ENCODE assay signal across 22 cellular contexts in the genomic region with DNA sequence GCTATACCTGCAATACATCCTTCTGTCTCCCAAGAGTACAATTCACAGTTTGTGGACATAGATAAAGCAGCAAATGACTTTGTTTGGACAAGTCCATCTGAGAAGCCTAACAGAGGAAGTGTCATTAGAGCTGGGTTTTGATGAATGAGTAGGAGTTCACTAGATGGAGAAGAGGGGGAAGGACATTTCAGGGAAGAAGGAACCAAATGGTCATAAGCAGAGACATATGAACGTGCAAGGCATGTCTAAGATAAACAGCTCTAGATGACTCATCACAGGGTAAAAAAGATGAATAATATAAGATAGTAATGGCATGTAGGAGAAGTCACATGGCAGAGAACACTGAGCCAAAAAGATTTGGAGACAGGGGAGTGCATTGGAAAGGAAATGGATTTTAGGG. TPM values are rescaled to one million over a fixed set of nuclear protein-coding genes. Genes with fewer than 3 reads are reported as not detected.
DNase-seq lines count a peak whose midpoint lies in the region; ATAC-seq and TF ChIP-seq lines count a peak whose summit lies in the region.
"Had no signal": no experiment of that assay in that cellular context is flagged by ENCODE, and none has a peak within 500 bp of the region (broad histone marks: within the 10 kb centered on the region; RNA-seq: fewer than 3 reads in every experiment).

No MANE protein-coding gene starts in this region.

- intact Hi-C loops in A673 (cut with micrococcal nuclease; ENCODE audit: unreplicated experiment): no loop called here

- H3K4me3 ChIP-seq in astrocyte of the spinal cord (ENCODE audit: low read depth, low read length) (no peak overlapping the region), A673 (ENCODE audit: low read depth, low read length, poor library complexity, severe bottlenecking) (no peak overlapping the region)
- H3K4me3 ChIP-seq: gastroesophageal sphincter, left ventricle myocardium inferior, pancreas had no signal

- DNase-seq in AG20443 (ENCODE audit: low spot score) (peak; percentile 43), HT1080 (ENCODE audit: low read depth) (peak; percentile 69), astrocyte of the spinal cord (ENCODE audit: low read depth, low spot score) (peak; percentile 19), iris pigment epithelial cell (ENCODE audit: low read depth) (peak; percentile 11), A673 (ENCODE audit: low spot score) (no peak)
- DNase-seq in stimulated activated CD8-positive, alpha-beta memory T cell treated with anti-CD3 and anti-CD28 coated beads, Interleukin-4, amount 100 ng/mL, for 48 hours: no peak
- DNase-seq: activated B cell treated with CpG ODN at 0.5 μM for 24 hours; activated naive CD8-positive, alpha-beta T cell treated with anti-CD3 and anti-CD28 coated beads, Interleukin-2, amount 50 U/mL, for 24 hours; C1 segment of cervical spinal cord; left ventricle myocardium inferior; NCI-H1694; NCI-H226; pancreas; substantia nigra had no signal

- no peaks in the 10 kb centered on the region for H3K9me3 ChIP-seq in A673 (ENCODE audit: low read depth, low read length, poor library complexity, severe bottlenecking)
- H3K9me3 ChIP-seq: gastroesophageal sphincter, left ventricle myocardium inferior, pancreas had no signal

- CTCF ChIA-PET in A673 (lab: Charles Lee): no interaction called here

- POLR2A ChIA-PET in A673 (lab: Charles Lee; ENCODE audit: low non-redundant PET): no interaction called here

- in situ Hi-C loops in astrocyte of the spinal cord (cut with HindIII; ENCODE audit: low sequenced_read_pairs): no loop called here

- no peak for ATAC-seq in GM19395 (IDR thresholded peaks at IDR 0.05; ENCODE audit: unreplicated experiment)
- no peak for ATAC-seq in GM21423 (IDR thresholded peaks at IDR 0.05; ENCODE audit: unreplicated experiment)
- ATAC-seq: activated naive CD8-positive, alpha-beta T cell treated with anti-CD3 and anti-CD28 coated beads, Interleukin-2, amount 50 U/mL, for 24 hours; gastroesophageal sphincter; pancreas; sciatic nerve had no signal

- BruUV-seq in A673 (replicated peaks; lab: Mats Ljungman, UMichigan): no TSS peak

- H3K27me3 ChIP-seq in A673 (replicated peaks; ENCODE audit: insufficient read depth, low read depth, low read length, poor library complexity): no peaks in the 10 kb centered on the region
- H3K27me3 ChIP-seq: pancreas had no signal

- H3K27ac ChIP-seq in A673 (ENCODE audit: low read depth, low read length, poor library complexity, severe bottlenecking): no peak overlapping the region
- H3K27ac ChIP-seq: gastroesophageal sphincter, left ventricle myocardium inferior, pancreas had no signal

- no peaks in the 10 kb centered on the region for H3K36me3 ChIP-seq in A673 (ENCODE audit: insufficient read depth, low read length, poor library complexity, severe bottlenecking)
- H3K36me3 ChIP-seq: gastroesophageal sphincter, left ventricle myocardium inferior, pancreas had no signal

- H3K4me1 ChIP-seq in A673 (ENCODE audit: insufficient read depth, low read length, poor library complexity, severe bottlenecking): no peaks in the 10 kb centered on the region
- H3K4me1 ChIP-seq: gastroesophageal sphincter, left ventricle myocardium inferior, pancreas had no signal

- TF ChIP-seq CTCF in astrocyte of the spinal cord (IDR thresholded peaks at IDR 0.05; ENCODE audit: low read depth, low read length) (no peak), A673 (conservative IDR thresholded peaks at IDR 0.05; ENCODE audit: low read depth, low read length) (no peak)

RNA-seq across cellular contexts. Expression of gene HMGB4, which starts 54.5 kb away (rescaled TPM):
- not detected in 2 replicates for total RNA-seq in HT1080 (2014; rRNA removed; shearing (Covaris generic))
- polyA plus RNA-seq in HT1080 (2015; cell fraction: cytosol; rRNA removed): not detected in 2 replicates
- not detected in 2 replicates for polyA plus RNA-seq in HT1080 (2015; cell fraction: nucleus; rRNA removed)
- total RNA-seq in A673 (2021): not detected in 2 replicates
- total RNA-seq: activated B cell treated with CpG ODN at 0.5 μM for 24 hours; activated CD8-positive, alpha-beta memory T cell treated with anti-CD3 and anti-CD28 coated beads for 36 hours; activated T-helper 1 cell treated with anti-CD3 and anti-CD28 coated beads, Interleukin-12 subunit alpha, Interleukin-12 subunit beta, Interleukin-2, Interleukin-4 antibody, amounts not matched to agents 30 ng/mL and 10 ng/mL and 1 ng/mL, durations not matched to agents 14 hours and 24 hours and 36 hours; cerebellum; gastroesophageal sphincter; left ventricle myocardium inferior; pancreas; sciatic nerve; T-helper 1 cell treated with Interleukin-12 subunit alpha and Interleukin-12 subunit beta and Interleukin-4 antibody, amounts not matched to agents 30 ng/mL and 1 ng/mL, for 36 hours had no signal
- polyA plus RNA-seq: pancreas had no signal

Comparison
In these comparisons a context has a peak if more than half of its experiments do, and no peak if none do; other contexts are left out.
1. DNase-seq: peak in AG20443 (single experiment), HT1080 (single experiment), astrocyte of the spinal cord (single experiment) and iris pigment epithelial cell (single experiment); none in A673 (single experiment) and stimulated activated CD8-positive, alpha-beta memory T cell treated with anti-CD3 and anti-CD28 coated beads, Interleukin-4, amount 100 ng/mL, for 48 hours (single experiment).